In genomic region chr19:2912306-2912705, GRCh38 we compare ENCODE assay signal across 23 cellular contexts. TPM values are rescaled to one million over a fixed set of nuclear protein-coding genes. Genes with fewer than 3 reads are reported as not detected.
"Had no signal": no experiment of that assay in that cellular context is flagged by ENCODE, and none has a peak within 500 bp of the region (broad histone marks: within the 10 kb centered on the region; RNA-seq: fewer than 3 reads in every experiment).

No MANE protein-coding gene starts in this region.

- H3K4me3 Mint-ChIP-seq: activated naive CD8-positive, alpha-beta T cell treated with anti-CD3 and anti-CD28 coated beads, Interleukin-2, amount 10 ng/mL, durations not matched to agents 7 days and 5 days; effector memory CD8-positive, alpha-beta T cell; immature natural killer cell; nephron progenitor cell had no signal

- H3K4me1 Mint-ChIP-seq: nephron progenitor cell had no signal

- ATAC-seq: effector memory CD8-positive, alpha-beta T cell; esophagus mucosa; left lobe of liver; lower lobe of right lung; mucosa of descending colon; pancreas; psoas muscle had no signal

- H3K27ac Mint-ChIP-seq: activated naive CD8-positive, alpha-beta T cell treated with anti-CD3 and anti-CD28 coated beads, Interleukin-2, amount 10 ng/mL, durations not matched to agents 7 days and 5 days; effector memory CD8-positive, alpha-beta T cell; immature natural killer cell; nephron progenitor cell had no signal

- H3K27me3 Mint-ChIP-seq: activated naive CD8-positive, alpha-beta T cell treated with anti-CD3 and anti-CD28 coated beads, Interleukin-2, amount 10 ng/mL, durations not matched to agents 7 days and 5 days; effector memory CD8-positive, alpha-beta T cell had no signal

- DNase-seq: activated CD8-positive, alpha-beta memory T cell treated with anti-CD3 and anti-CD28 coated beads, Interleukin-2, amount 50 U/mL, for 48 hours; activated naive CD8-positive, alpha-beta T cell treated with anti-CD3 and anti-CD28 coated beads, Interleukin-2, amount 10 ng/mL, durations not matched to agents 7 days and 5 days; amygdala; colonic mucosa; dorsolateral prefrontal cortex; effector memory CD8-positive, alpha-beta T cell; foreskin melanocyte; glutamatergic neuron; immature natural killer cell; lower lobe of right lung; mesendoderm; mucosa of descending colon; nephron progenitor cell; pancreas; psoas muscle; spleen; T-helper 9 cell; transverse colon had no signal

RNA-seq across cellular contexts. Expression of gene ZNF556, which starts 45.2 kb away (rescaled TPM):
- total RNA-seq: activated naive CD8-positive, alpha-beta T cell treated with anti-CD3 and anti-CD28 coated beads, Interleukin-2, amount 10 ng/mL, durations not matched to agents 7 days and 5 days; endothelial cell of umbilical vein; kidney epithelial cell; left lobe of liver; lower lobe of right lung; right atrium auricular region; transverse colon had no signal
